In the genomic region with DNA sequence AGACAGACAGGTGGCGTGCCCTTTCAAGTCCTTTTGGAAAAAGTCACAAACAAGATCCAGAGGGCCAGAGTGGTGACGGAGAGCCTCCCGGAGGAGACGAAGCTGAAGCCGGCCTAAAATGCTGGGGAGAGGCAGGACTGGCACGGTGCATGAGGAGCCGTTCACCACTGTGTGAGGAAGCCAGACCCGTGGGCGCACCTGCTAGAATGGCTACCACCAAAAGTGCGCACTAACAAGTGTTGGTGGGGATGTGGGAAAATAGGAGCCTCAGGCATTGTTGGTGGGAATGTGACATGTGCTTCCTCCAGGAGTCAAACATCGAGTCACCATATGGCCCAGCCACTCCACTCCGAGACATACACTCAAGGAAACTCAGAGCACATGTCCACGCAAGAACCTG, we compare ENCODE assay signal across 29 cellular contexts.
"Had no signal": no experiment of that assay in that cellular context is flagged by ENCODE, and none has a peak within 500 bp of the region (broad histone marks: within the 10 kb centered on the region; RNA-seq: fewer than 3 reads in every experiment).

No MANE protein-coding gene starts in this region.

- H3K4me2 ChIP-seq: SK-N-SH had no signal

- H3K9me3 ChIP-seq: SJCRH30, SK-N-SH had no signal

- H3K9me3 Mint-ChIP-seq: activated CD8-positive, alpha-beta T cell treated with anti-CD3 and anti-CD28 coated beads for 36 hours; activated naive CD4-positive, alpha-beta T cell treated with anti-CD3 and anti-CD28 coated beads, Interleukin-2, amount 10 ng/mL, durations not matched to agents 7 days and 5 days; activated naive CD8-positive, alpha-beta T cell treated with anti-CD3 and anti-CD28 coated beads for 36 hours; activated T-cell treated with anti-CD3 and anti-CD28 coated beads, Interleukin-2, amount 50 U/mL, for 24 hours; activated T-helper 1 cell treated with anti-CD3 and anti-CD28 coated beads, Interleukin-12 subunit alpha, Interleukin-12 subunit beta, Interleukin-2, Interleukin-4 antibody, amounts not matched to agents 30 ng/mL and 10 ng/mL and 1 ng/mL, durations not matched to agents 14 hours and 24 hours and 36 hours had no signal

- H3K4me1 Mint-ChIP-seq: activated CD4-positive, alpha-beta T cell treated with anti-CD3 and anti-CD28 coated beads for 36 hours; activated naive CD4-positive, alpha-beta T cell treated with anti-CD3 and anti-CD28 coated beads, Interleukin-2, amount 10 ng/mL, durations not matched to agents 7 days and 5 days; activated naive CD8-positive, alpha-beta T cell treated with anti-CD3 and anti-CD28 coated beads for 36 hours had no signal

- ATAC-seq: activated CD4-positive, alpha-beta T cell treated with anti-CD3 and anti-CD28 coated beads for 36 hours; activated CD8-positive, alpha-beta T cell treated with anti-CD3 and anti-CD28 coated beads for 36 hours; Panc1 had no signal

- H3K4me3 ChIP-seq: cardiac muscle cell, SJCRH30 had no signal

- H3K4me3 Mint-ChIP-seq: activated CD4-positive, alpha-beta T cell treated with anti-CD3 and anti-CD28 coated beads for 36 hours; activated CD8-positive, alpha-beta T cell treated with anti-CD3 and anti-CD28 coated beads for 36 hours; activated naive CD4-positive, alpha-beta T cell treated with anti-CD3 and anti-CD28 coated beads, Interleukin-2, amount 10 ng/mL, durations not matched to agents 7 days and 5 days; activated naive CD8-positive, alpha-beta T cell treated with anti-CD3 and anti-CD28 coated beads for 36 hours; activated T-cell treated with anti-CD3 and anti-CD28 coated beads, Interleukin-2, amount 50 U/mL, for 24 hours; activated T-helper 1 cell treated with anti-CD3 and anti-CD28 coated beads, Interleukin-12 subunit alpha, Interleukin-12 subunit beta, Interleukin-2, Interleukin-4 antibody, amounts not matched to agents 30 ng/mL and 10 ng/mL and 1 ng/mL, durations not matched to agents 14 hours and 24 hours and 36 hours had no signal

- H3K4me1 ChIP-seq: SJCRH30 had no signal

- H3K27me3 ChIP-seq: brain microvascular endothelial cell, cardiac muscle cell, SJCRH30 had no signal

- H3K9ac ChIP-seq: SK-N-SH had no signal

- DNase-seq: activated CD4-positive, alpha-beta T cell treated with anti-CD3 and anti-CD28 coated beads for 36 hours; activated CD4-positive, alpha-beta T cell treated with anti-CD3 and anti-CD28 coated beads, Interleukin-2, amount 50 U/mL, for 1 hour; activated CD8-positive, alpha-beta T cell treated with anti-CD3 and anti-CD28 coated beads for 36 hours; activated effector memory CD4-positive, alpha-beta T cell treated with anti-CD3 and anti-CD28 coated beads, Interleukin-2, amount 50 U/mL, for 16 hours; activated naive CD4-positive, alpha-beta T cell treated with anti-CD3 and anti-CD28 coated beads, Interleukin-2, amount 10 ng/mL, durations not matched to agents 7 days and 5 days; activated naive CD8-positive, alpha-beta T cell treated with anti-CD3 and anti-CD28 coated beads for 36 hours; activated T-cell treated with anti-CD3 and anti-CD28 coated beads, Interleukin-2, amount 50 U/mL, for 24 hours; brain microvascular endothelial cell; IMR-90; Kasumi-1; KBM-7; NCI-H1048; NCI-H146; NCI-H187 treated with DMSO at 0.1 percent for 48 hours; NCI-H2107; NCI-H2171 treated with DMSO at 0.1 percent for 48 hours; NCI-H226; NCI-H526 treated with DMSO at 0.1 percent for 48 hours; NCI-H82; OCI-M1; Right ventricle myocardium superior; SJCRH30; SK-N-SH; T-helper 1 cell; WERI-Rb-1 had no signal

- H3K36me3 Mint-ChIP-seq: activated naive CD4-positive, alpha-beta T cell treated with anti-CD3 and anti-CD28 coated beads, Interleukin-2, amount 10 ng/mL, durations not matched to agents 7 days and 5 days; activated naive CD8-positive, alpha-beta T cell treated with anti-CD3 and anti-CD28 coated beads for 36 hours had no signal

- H3K36me3 ChIP-seq: brain microvascular endothelial cell, cardiac muscle cell, SJCRH30, WERI-Rb-1 had no signal

- H3K27ac Mint-ChIP-seq: activated CD4-positive, alpha-beta T cell treated with anti-CD3 and anti-CD28 coated beads for 36 hours; activated CD8-positive, alpha-beta T cell treated with anti-CD3 and anti-CD28 coated beads for 36 hours; activated naive CD4-positive, alpha-beta T cell treated with anti-CD3 and anti-CD28 coated beads, Interleukin-2, amount 10 ng/mL, durations not matched to agents 7 days and 5 days; activated naive CD8-positive, alpha-beta T cell treated with anti-CD3 and anti-CD28 coated beads for 36 hours; activated T-cell treated with anti-CD3 and anti-CD28 coated beads, Interleukin-2, amount 50 U/mL, for 24 hours; activated T-helper 1 cell treated with anti-CD3 and anti-CD28 coated beads, Interleukin-12 subunit alpha, Interleukin-12 subunit beta, Interleukin-2, Interleukin-4 antibody, amounts not matched to agents 30 ng/mL and 10 ng/mL and 1 ng/mL, durations not matched to agents 14 hours and 24 hours and 36 hours had no signal

- H3K27ac ChIP-seq: brain microvascular endothelial cell, cardiac muscle cell, RWPE1, SJCRH30, WERI-Rb-1 had no signal
